23 cellular contexts compared by ENCODE assay signal in genomic region chr11:127711748-127712147, GRCh38.
DNase-seq lines count a peak whose midpoint lies in the region; ATAC-seq, FAIRE-seq and TF ChIP-seq lines count a peak whose summit lies in the region.
"Had no signal": no experiment of that assay in that cellular context is flagged by ENCODE, and none has a peak within 500 bp of the region (broad histone marks: within the 10 kb centered on the region; RNA-seq: fewer than 3 reads in every experiment).

No MANE protein-coding gene starts in this region.

- H3K36me3 ChIP-seq in GM23338 (ENCODE audit: insufficient read depth) (no peaks in the 10 kb centered on the region), K562 (ENCODE audit: control insufficient read depth, insufficient read depth, low read length) (no peaks in the 10 kb centered on the region), neuronal stem cell (replicated peaks in 1 of 2; ENCODE audit: control insufficient read depth in 2 of 2, insufficient read depth in 2 of 2, low read length in 2 of 2) (no peaks in the 10 kb centered on the region)
- H3K36me3 ChIP-seq: BE2C, BLaER1 had no signal

- POLR2A ChIA-PET in A549 (lab: Yijun Ruan, JAX) (no interaction called here), K562 (lab: Yijun Ruan, JAX) (no interaction called here)

- no peak overlapping the region for H3K23ac ChIP-seq in neuronal stem cell (ENCODE audit: low read depth, low read length, poor library complexity)

- TF ChIP-seq CTCF in A549 (IDR thresholded peaks at IDR 0.05) (no peak), GM23338 (conservative IDR thresholded peaks at IDR 0.05; ENCODE audit: low read depth in 2 of 2) (no peak), K562 (IDR thresholded peaks at IDR 0.05 in 2 of 3, conservative IDR thresholded peaks at IDR 0.05 in 1 of 3; ENCODE audit: insufficient read depth in 2 of 3, low read depth in 1 of 3, low read length in 3 of 3) (no peak)

- no peaks in the 10 kb centered on the region for H3K27me3 ChIP-seq in GM23338 (ENCODE audit: insufficient read depth)
- no peaks in the 10 kb centered on the region for H3K27me3 ChIP-seq in K562 (ENCODE audit: control insufficient read depth in 2 of 2, insufficient read depth in 2 of 2, low read length in 2 of 2)
- no peaks in the 10 kb centered on the region for H3K27me3 ChIP-seq in neuronal stem cell (ENCODE audit: control insufficient read depth in 3 of 3, insufficient read depth in 3 of 3, low read depth in 1 of 3, low read length in 3 of 3)
- H3K27me3 ChIP-seq: BE2C, BLaER1 had no signal

- no peaks in the 10 kb centered on the region for H3K79me1 ChIP-seq in neuronal stem cell (ENCODE audit: low read depth, low read length)

- H2BK5ac ChIP-seq in neuronal stem cell (ENCODE audit: low read length) = no peak overlapping the region

- H3K79me2 ChIP-seq in GM23338 (replicated peaks; ENCODE audit: insufficient read depth) (no peaks in the 10 kb centered on the region), K562 (ENCODE audit: control insufficient read depth, insufficient read depth, low read length) (no peaks in the 10 kb centered on the region)

- H4K20me1 ChIP-seq in GM23338 (replicated peaks; ENCODE audit: insufficient read depth) = no peaks in the 10 kb centered on the region
- H4K20me1 ChIP-seq in K562 (replicated peaks; ENCODE audit: control insufficient read depth, insufficient read depth, low read length) = no peaks in the 10 kb centered on the region
- H4K20me1 ChIP-seq: BLaER1 had no signal

- TF ChIP-seq RAD21 in A549 (conservative IDR thresholded peaks at IDR 0.05 in 1 of 2, IDR thresholded peaks at IDR 0.05 in 1 of 2) = no peak
- no peak for TF ChIP-seq RAD21 in K562 (CRISPR knock-in tag; conservative IDR thresholded peaks at IDR 0.05 in 1 of 2, IDR thresholded peaks at IDR 0.05 in 1 of 2)

- TF ChIP-seq EP300 in A549 (IDR thresholded peaks at IDR 0.05) (no peak), K562 (IDR thresholded peaks at IDR 0.05; ENCODE audit: low read length) (no peak)

- H2BK12ac ChIP-seq in neuronal stem cell (ENCODE audit: low read length) = no peak overlapping the region

- WGBS in A549 (ENCODE audit: missing lambda C conversion rate) = 43% methylated on average over 6 of the region's 6 CpGs
- 0% methylated on average over 6 of the region's 6 CpGs for WGBS in K562 (ENCODE audit: insufficient coverage, low coverage, missing lambda C conversion rate)
- WGBS in neuronal stem cell (ENCODE audit: extremely low coverage in 2 of 2, insufficient read length in 2 of 2, insufficient replicate concordance in 1 of 2), 2 donors = no CpG with 5 or more reads among the region's 6 CpGs

- no peak overlapping the region for H3K14ac ChIP-seq in neuronal stem cell (ENCODE audit: low read length)

- CTCF ChIA-PET in A549 (lab: Yijun Ruan, JAX) = no interaction called here
- CTCF ChIA-PET in K562 (lab: Yijun Ruan, JAX; ENCODE audit: low intra/inter-chr PET ratio) = no interaction called here

- no peaks in the 10 kb centered on the region for H3K36me3 Mint-ChIP-seq in GM23338 (ENCODE audit: low read depth)
- H3K36me3 Mint-ChIP-seq: CD14-positive monocyte; CD4-positive, CD25-positive, alpha-beta regulatory T cell; CD8-positive, alpha-beta T cell had no signal

- no peaks in the 10 kb centered on the region for H3K9me1 ChIP-seq in K562 (ENCODE audit: control insufficient read depth, insufficient read depth, low read length)

- H2BK120ac ChIP-seq in neuronal stem cell (ENCODE audit: low read depth, low read length) = no peak overlapping the region

- H2AFZ ChIP-seq in GM23338 (peak overlapping the region; percentile 32; the same call in 1 of the 2 replicates), K562 (ENCODE audit: low read depth, low read length) (no peak overlapping the region), neuronal stem cell (ENCODE audit: low read length) (peak overlapping the region; percentile 8)

- no peaks in the 10 kb centered on the region for H3F3A ChIP-seq in GM23338 (replicated peaks; ENCODE audit: low read depth)

- H2AK5ac ChIP-seq in neuronal stem cell (ENCODE audit: low read depth, low read length) = no peak overlapping the region

- TF ChIP-seq POLR2A in A549 (IDR thresholded peaks at IDR 0.05; ENCODE audit: low read length) (no peak), K562 (conservative IDR thresholded peaks at IDR 0.05) (no peak)

- H4K91ac ChIP-seq in neuronal stem cell (ENCODE audit: low read depth, low read length, poor library complexity) = no peak overlapping the region

- in situ Hi-C loops in K562 (cut with MboI) = no loop called here

- no peak overlapping the region for H3K4me2 ChIP-seq in A549
- H3K4me2 ChIP-seq in GM23338 = no peak overlapping the region
- H3K4me2 ChIP-seq in K562 (ENCODE audit: insufficient read depth, low read length) = no peak overlapping the region
- no peak overlapping the region for H3K4me2 ChIP-seq in neuronal stem cell (ENCODE audit: insufficient read depth, low read length, poor library complexity, severe bottlenecking)
- H3K4me2 ChIP-seq: BLaER1 had no signal

- H3K9ac ChIP-seq in K562 (ENCODE audit: insufficient read depth in 1 of 2, low read depth in 2 of 2, low read length in 2 of 2) = no peak overlapping the region
- H3K9ac ChIP-seq in neuronal stem cell (ENCODE audit: low read depth, low read length, poor library complexity) = no peak overlapping the region
- H3K9ac ChIP-seq: BLaER1 had no signal

- H3K9me3 Mint-ChIP-seq in GM23338 = no peaks in the 10 kb centered on the region; the same call in 2 of the 3 replicates
- H3K9me3 Mint-ChIP-seq: CD8-positive, alpha-beta T cell had no signal

- H3K9me3 ChIP-seq in A549 (no peaks in the 10 kb centered on the region), K562 (replicated peaks; ENCODE audit: control insufficient read depth, insufficient read depth, low read depth, low read length) (no peaks in the 10 kb centered on the region; the same call in 1 of the 2 replicates), neuronal stem cell (replicated peaks in 1 of 2; ENCODE audit: control insufficient read depth in 2 of 2, insufficient read depth in 1 of 2, low read depth in 1 of 2, low read length in 2 of 2) (no peaks in the 10 kb centered on the region)
- H3K9me3 ChIP-seq: BE2C, BLaER1, Caco-2 had no signal

- H3K9me2 ChIP-seq in GM23338 (ENCODE audit: insufficient read depth) = peaks cover 10% of the 10 kb centered on the region; the same call in 1 of the 2 replicates

- no peaks in the 10 kb centered on the region for H3K4me1 Mint-ChIP-seq in GM23338
- H3K4me1 Mint-ChIP-seq: CD14-positive monocyte; CD4-positive, CD25-positive, alpha-beta regulatory T cell had no signal

- no peaks in the 10 kb centered on the region for H3K4me1 ChIP-seq in A549
- no peaks in the 10 kb centered on the region for H3K4me1 ChIP-seq in GM23338 (ENCODE audit: insufficient read depth)
- no peaks in the 10 kb centered on the region for H3K4me1 ChIP-seq in K562 (replicated peaks in 1 of 2; ENCODE audit: control insufficient read depth in 2 of 2, insufficient read depth in 2 of 2, low read length in 2 of 2)
- H3K4me1 ChIP-seq in neuronal stem cell (ENCODE audit: control insufficient read depth in 2 of 2, insufficient read depth in 1 of 2, low read depth in 1 of 2, low read length in 2 of 2) = no peaks in the 10 kb centered on the region
- H3K4me1 ChIP-seq: BE2C, BLaER1, Caco-2 had no signal

- H3K27ac Mint-ChIP-seq in GM23338 = no peak overlapping the region
- H3K27ac Mint-ChIP-seq: CD14-positive monocyte; CD4-positive, CD25-positive, alpha-beta regulatory T cell; CD8-positive, alpha-beta T cell had no signal

- H3K27ac ChIP-seq in A549 = no peak overlapping the region
- H3K27ac ChIP-seq in GM23338 (ENCODE audit: low read depth) = no peak overlapping the region
- no peak overlapping the region for H3K27ac ChIP-seq in K562 (ENCODE audit: extremely low read depth, low read depth, low read length)
- H3K27ac ChIP-seq in neuronal stem cell (replicated peaks; ENCODE audit: low read length) = no peak overlapping the region
- H3K27ac ChIP-seq: BLaER1 had no signal

- H3K18ac ChIP-seq in neuronal stem cell (ENCODE audit: low read length) = no peak overlapping the region

- no peak overlapping the region for H3K4me3 Mint-ChIP-seq in GM23338
- H3K4me3 Mint-ChIP-seq: CD14-positive monocyte; CD4-positive, CD25-positive, alpha-beta regulatory T cell; CD8-positive, alpha-beta T cell had no signal

- intact Hi-C loops in K562 (cut with micrococcal nuclease) = no loop called here

- no peak overlapping the region for H2BK15ac ChIP-seq in neuronal stem cell (ENCODE audit: low read length)

- DNase-seq in A549 (ENCODE audit: low read depth in 1 of 2, low spot score in 1 of 2) (no peak), GM23338 (ENCODE audit: low spot score) (no peak), K562 (ENCODE audit: extremely low read depth in 1 of 4, low spot score in 3 of 4) (no peak), neuronal stem cell (ENCODE audit: low spot score) (no peak), NOMO-1 (lab: John Stamatoyannopoulos, UW; ENCODE audit: unreplicated experiment in 2 of 2) (no peak)
- DNase-seq: 8988T; BE2C; C1 segment of cervical spinal cord; Caco-2; Calu3; CD4-positive, CD25-positive, alpha-beta regulatory T cell; CD8-positive, alpha-beta T cell; DMS79 treated with DMSO at 0.1 percent for 48 hours; GF-D8 had no signal

- FAIRE-seq in A549 (lab: Jason Lieb, UNC) (no peak), K562 (lab: Jason Lieb, UNC) (no peak)
- FAIRE-seq: A204.1, D721Med, G401.6, GM12891, GM19239 had no signal

- no peaks in the 10 kb centered on the region for H3K27me3 Mint-ChIP-seq in GM23338 (ENCODE audit: insufficient read depth, low read depth, poor library complexity)

- H4K8ac ChIP-seq in neuronal stem cell (ENCODE audit: low read depth, low read length) = no peak overlapping the region

- no peak overlapping the region for H3K4ac ChIP-seq in neuronal stem cell (ENCODE audit: low read length)

- ATAC-seq in A549 = no peak
- ATAC-seq in GM23338 = no peak
- no peak for ATAC-seq in K562
- no peak for ATAC-seq in HG02852 (IDR thresholded peaks at IDR 0.05; ENCODE audit: unreplicated experiment)
- ATAC-seq in GM19395 (IDR thresholded peaks at IDR 0.05; ENCODE audit: unreplicated experiment) = no peak
- ATAC-seq: CD8-positive, alpha-beta T cell had no signal

- BruUV-seq in K562 (replicated peaks; lab: Mats Ljungman, UMichigan) = no TSS peak

- no peak overlapping the region for H3K4me3 ChIP-seq in A549
- H3K4me3 ChIP-seq in GM23338 = no peak overlapping the region
- H3K4me3 ChIP-seq in K562 = no peak overlapping the region
- H3K4me3 ChIP-seq in neuronal stem cell (ENCODE audit: low read length in 2 of 2) = no peak overlapping the region
- H3K4me3 ChIP-seq: BLaER1 had no signal

TF ChIP-seq in A549, 52 proteins besides CTCF, POLR2A, EP300 and RAD21:
- no peak for TF ChIP-seq ZNF302 (CRISPR knock-in tag; IDR thresholded peaks at IDR 0.05)
- peak; percentile 44 for TF ChIP-seq MAFK (IDR thresholded peaks at IDR 0.05; ENCODE audit: partially characterized antibody)

TF ChIP-seq in GM23338, 12 proteins besides CTCF, POLR2A, EP300 and RAD21 (continues in another document):
- no peak for TF ChIP-seq CREB1 (CRISPR knock-in tag; IDR thresholded peaks at IDR 0.05; ENCODE audit: low read depth)
- no peak for TF ChIP-seq NANOG (IDR thresholded peaks at IDR 0.05; ENCODE audit: borderline replicate concordance)
- no peak for TF ChIP-seq ZNF114 (CRISPR knock-in tag; IDR thresholded peaks at IDR 0.05)

TF ChIP-seq in K562, 482 proteins besides CTCF, POLR2A, EP300 and RAD21 (continues in another document):
- TF ChIP-seq THRAP3 (IDR thresholded peaks at IDR 0.05; ENCODE audit: borderline replicate concordance) (no peak), PTRF (tag; IDR thresholded peaks at IDR 0.05) (no peak), MAFF (IDR thresholded peaks at IDR 0.05; ENCODE audit: low read length) (0 out of 2 replicates have a peak, but pooled peaks have one; percentile 6)

Comparison
In these comparisons a context has a peak if more than half of its experiments do, and no peak if none do; other contexts are left out.
1. Of the 35 proteins assayed by ChIP-seq in both K562 and A549: peak only in K562: none; only in A549: MAFK; in both: none; in neither: 34.